ENCODE assay signal across 9 cellular contexts in the genomic region with DNA sequence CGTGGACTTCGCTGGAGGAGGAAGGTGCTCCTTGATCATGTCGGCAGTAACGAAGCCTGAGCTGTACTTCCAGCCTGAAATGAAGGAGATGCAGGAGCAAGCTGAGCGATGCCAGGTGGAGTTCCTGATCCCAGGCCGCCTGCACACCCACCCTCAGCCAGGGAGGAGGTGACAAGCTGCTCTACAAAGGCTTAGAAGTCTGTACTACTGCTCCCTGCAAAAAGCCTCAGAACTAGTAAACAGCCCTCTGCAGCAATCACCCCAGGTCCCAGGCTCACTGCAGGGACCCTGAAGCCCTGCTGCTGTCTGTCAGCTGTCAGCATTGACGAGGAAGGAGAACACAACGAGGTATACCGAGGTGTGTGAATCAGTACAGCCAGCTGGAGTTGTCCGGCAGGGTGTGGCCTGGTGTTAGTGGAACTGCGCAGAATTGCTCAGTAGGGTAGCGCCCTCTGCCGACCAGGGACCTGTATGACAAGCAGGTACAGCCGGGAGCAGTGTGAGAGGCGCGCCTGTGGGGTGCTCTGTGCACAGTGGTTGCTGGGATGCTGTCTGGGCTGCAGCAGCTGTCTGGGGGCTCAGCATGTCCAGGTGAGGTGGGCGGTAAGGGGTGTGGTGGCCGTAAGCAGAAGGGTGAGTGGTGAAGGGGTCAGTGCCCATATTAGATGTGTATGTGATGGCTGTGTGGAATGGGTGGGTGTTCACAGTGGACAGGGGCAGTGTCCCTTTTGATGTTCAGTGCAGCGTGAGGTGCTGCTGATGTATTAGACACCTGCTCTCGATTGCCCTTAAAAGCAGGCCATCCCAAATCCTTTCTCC. TPM values are rescaled to one million over a fixed set of nuclear protein-coding genes. Genes with fewer than 3 reads are reported as not detected.
DNase-seq lines count a peak whose midpoint lies in the region; ATAC-seq, FAIRE-seq and TF ChIP-seq lines count a peak whose summit lies in the region.
"Had no signal": no experiment of that assay in that cellular context is flagged by ENCODE, and none has a peak within 500 bp of the region (broad histone marks: within the 10 kb centered on the region; RNA-seq: fewer than 3 reads in every experiment).

No MANE protein-coding gene starts in this region.

- H3K36me3 ChIP-seq in DOHH2 (ENCODE audit: control insufficient read depth, low read length), result no peaks in the 10 kb centered on the region
- H3K36me3 ChIP-seq in Peyer's patch, result peaks cover 0 to 12% (median 0%) of the 10 kb centered on the region in 3 donors
- no peaks in the 10 kb centered on the region for H3K36me3 ChIP-seq in pancreas
- peaks cover 0 to 13% (median 0%) of the 10 kb centered on the region in 4 donors for H3K36me3 ChIP-seq in upper lobe of left lung

- no peak overlapping the region for H3K4me2 ChIP-seq in DOHH2 (ENCODE audit: low read length)

- peak; percentile 98 for ATAC-seq in GM21390 (IDR thresholded peaks at IDR 0.05; ENCODE audit: unreplicated experiment)
- peak; percentile 85 for ATAC-seq in foreskin keratinocyte
- peak; percentile 97 to 100 (median 100) for ATAC-seq in pancreas
- peak; percentile 97 for ATAC-seq in upper lobe of left lung (ENCODE audit: low FRiP score in 2 of 2)

- H3K9me3 ChIP-seq in DOHH2 (ENCODE audit: control insufficient read depth, insufficient read depth, low read length) (no peaks in the 10 kb centered on the region), Peyer's patch (no peaks in the 10 kb centered on the region), pancreas (no peaks in the 10 kb centered on the region), upper lobe of left lung (no peaks in the 10 kb centered on the region)

- WGBS in pancreas, 2 donors, result 35 to 36% methylated on average over 20 of the region's 20 CpGs
- 43 to 59% methylated on average over 19 to 20 of the region's 20 CpGs for WGBS in upper lobe of left lung, 2 donors

- H4K20me1 ChIP-seq in DOHH2 (ENCODE audit: control insufficient read depth, insufficient read depth, low read depth, low read length), result no peaks in the 10 kb centered on the region

- no peaks in the 10 kb centered on the region for H3K4me1 ChIP-seq in DOHH2 (ENCODE audit: control insufficient read depth, low read length)
- H3K4me1 ChIP-seq in Peyer's patch, result no peaks in the 10 kb centered on the region
- H3K4me1 ChIP-seq in foreskin keratinocyte, result peaks cover 5% of the 10 kb centered on the region
- H3K4me1 ChIP-seq in pancreas, result no peaks in the 10 kb centered on the region
- peaks cover 0 to 6% (median 2%) of the 10 kb centered on the region in 4 donors for H3K4me1 ChIP-seq in upper lobe of left lung

- no peaks in the 10 kb centered on the region for H3K9me2 ChIP-seq in DOHH2 (replicated peaks; ENCODE audit: control insufficient read depth, low read length)

- no peak for FAIRE-seq in pancreas (lab: Jason Lieb, UNC)
- FAIRE-seq: frontal cortex had no signal

- peak; percentile 92 for TF ChIP-seq CTCF in DOHH2 (IDR thresholded peaks at IDR 0.05; ENCODE audit: low read depth, low read length, poor library complexity, severe bottlenecking)
- TF ChIP-seq CTCF in HL-60 (IDR thresholded peaks at IDR 0.05; ENCODE audit: insufficient read depth, low read length), result peak; percentile 87
- TF ChIP-seq CTCF in Peyer's patch (IDR thresholded peaks at IDR 0.05), result peak; percentile 56 to 96 (median 88)
- TF ChIP-seq CTCF in foreskin keratinocyte (conservative IDR thresholded peaks at IDR 0.05), result peak; percentile 83
- peak; percentile 81 to 94 (median 86) for TF ChIP-seq CTCF in pancreas (IDR thresholded peaks at IDR 0.05)
- TF ChIP-seq CTCF in upper lobe of left lung (IDR thresholded peaks at IDR 0.05), result peak; percentile 82 to 93 (median 90)

- TF ChIP-seq POLR2A in Peyer's patch (IDR thresholded peaks at IDR 0.05) (no peak), upper lobe of left lung (IDR thresholded peaks at IDR 0.05) (no peak)

- H3K79me2 ChIP-seq in DOHH2 (ENCODE audit: control insufficient read depth, low read length), result no peaks in the 10 kb centered on the region

- H3K27me3 ChIP-seq in DOHH2 (ENCODE audit: control insufficient read depth, low read length) (no peaks in the 10 kb centered on the region), HL-60 (ENCODE audit: insufficient read depth, poor library complexity, severe bottlenecking) (no peaks in the 10 kb centered on the region), Peyer's patch (no peaks in the 10 kb centered on the region), foreskin keratinocyte (no peaks in the 10 kb centered on the region), pancreas (no peaks in the 10 kb centered on the region), upper lobe of left lung (no peaks in the 10 kb centered on the region)

- TF ChIP-seq EP300 in upper lobe of left lung (IDR thresholded peaks at IDR 0.05), result no peak

- no peaks in the 10 kb centered on the region for H3F3A ChIP-seq in DOHH2 (ENCODE audit: control insufficient read depth, insufficient read depth)

- intact Hi-C loops in pancreas (cut with DNase I), result loop anchor here in 1 of 3 donors (5.0 kb wide), 1 partner anchor 98 kb away; no protein-coding TSS in a partner anchor

- H3K27ac ChIP-seq in DOHH2 (ENCODE audit: low read depth, low read length) (no peak overlapping the region), HL-60 (replicated peaks) (no peak overlapping the region), Peyer's patch (no peak overlapping the region), foreskin keratinocyte (no peak overlapping the region), pancreas (no peak overlapping the region), upper lobe of left lung (no peak overlapping the region)

- DNase-seq in HL-60 (ENCODE audit: low read depth in 1 of 2, low spot score in 1 of 2) (peak; percentile 48 to 84), Peyer's patch (peak; percentile 78 to 94 (median 93)), foreskin keratinocyte (peak; percentile 35 to 66), pancreas (peak; percentile 74 to 98 (median 90)), upper lobe of left lung (peak; percentile 53 to 89)
- DNase-seq in activated T-helper 1 cell treated with anti-CD3 and anti-CD28 coated beads, Interleukin-2, amount 50 U/mL, for 16 hours (ENCODE audit: low read depth in 1 of 2, low spot score in 1 of 2), result peak; percentile 39 to 56

- H3K4me3 ChIP-seq in DOHH2 (ENCODE audit: low read length) (no peak overlapping the region), HL-60 (replicated peaks; ENCODE audit: insufficient read depth, low read length) (no peak overlapping the region), Peyer's patch (no peak overlapping the region), pancreas (no peak overlapping the region), upper lobe of left lung (no peak overlapping the region)

RNA-seq across cellular contexts. Expression of a gene that starts 7.6 kb away (rescaled TPM):
- total RNA-seq in Peyer's patch (10 to 100 TPM in 1 of 4 donors, 1 to 10 TPM in 2, under 1 TPM in 1; 0.67 to 13.2 (median 2.8) TPM), foreskin keratinocyte (28.8 and 46.3 TPM in 2 replicates), pancreas (1 to 10 TPM; 1.4 to 3.5 (median 1.9) TPM), upper lobe of left lung (10 to 100 TPM in 4 of 6 donors, 1 to 10 TPM in 2; 8.3 to 58.7 (median 10.6) TPM)
- polyA plus RNA-seq in foreskin keratinocyte (36.0 and 55.5 TPM in 2 replicates), pancreas (1 to 10 TPM; 1.7 to 2.4 TPM)

RNA-seq across cellular contexts. Expression of a gene that starts 40.6 kb away (rescaled TPM):
- not detected for total RNA-seq in Peyer's patch
- 0.95 and 3.1 TPM in 2 replicates for total RNA-seq in foreskin keratinocyte
- polyA plus RNA-seq in foreskin keratinocyte, result 0.13 and 0.21 TPM in 2 replicates
- under 1 TPM in 1 of 6 donors, not detected in 5; 0.28 TPM for total RNA-seq in pancreas
- under 1 TPM in 1 of 2 donors, not detected in 1; 0.05 TPM for polyA plus RNA-seq in pancreas
- 10 to 100 TPM in 1 of 6 donors, 1 to 10 TPM in 5; 3.0 to 29.3 (median 5.7) TPM for total RNA-seq in upper lobe of left lung
- total RNA-seq: frontal cortex had no signal
